10 cellular contexts compared by ENCODE assay signal in genomic region chr3:196202516-196202970, GRCh38. TPM values are rescaled to one million over a fixed set of nuclear protein-coding genes. Genes with fewer than 3 reads are reported as not detected.
DNase-seq lines count a peak whose midpoint lies in the region; ATAC-seq and TF ChIP-seq lines count a peak whose summit lies in the region.
"Had no signal": no experiment of that assay in that cellular context is flagged by ENCODE, and none has a peak within 500 bp of the region (broad histone marks: within the 10 kb centered on the region; RNA-seq: fewer than 3 reads in every experiment).

No MANE protein-coding gene starts in this region.

- H3K36me3 ChIP-seq in naive thymus-derived CD4-positive, alpha-beta T cell (ENCODE audit: control insufficient read depth in 2 of 3, insufficient read depth in 3 of 3, low read length in 3 of 3), result no peaks in the 10 kb centered on the region
- H3K36me3 ChIP-seq: adrenal gland had no signal

- peak; percentile 73 for DNase-seq in CD1c-positive myeloid dendritic cell (ENCODE audit: extremely low spot score)
- DNase-seq in chondrocyte (ENCODE audit: low spot score), result no peak
- DNase-seq in naive thymus-derived CD4-positive, alpha-beta T cell, result no peak
- DNase-seq in activated CD4-positive, alpha-beta memory T cell treated with anti-CD3 and anti-CD28 coated beads for 36 hours, result no peak
- no peak for DNase-seq in activated naive CD4-positive, alpha-beta T cell treated with anti-CD3 and anti-CD28 coated beads, Interleukin-2, amount 50 U/mL, for 16 hours
- DNase-seq: stimulated activated CD4-positive, alpha-beta T cell treated with anti-CD3 and anti-CD28 coated beads, Interleukin-15, amount 100 ng/mL, for 24 hours had no signal

- ATAC-seq in HG03354 (IDR thresholded peaks at IDR 0.05; ENCODE audit: poor library complexity, severe bottlenecking, unreplicated experiment) (peak; percentile 77), HG03045 (IDR thresholded peaks at IDR 0.05; ENCODE audit: unreplicated experiment) (no peak), GM18870 (IDR thresholded peaks at IDR 0.05; ENCODE audit: unreplicated experiment) (no peak)
- peak; percentile 70 for ATAC-seq in naive thymus-derived CD4-positive, alpha-beta T cell

- no peaks in the 10 kb centered on the region for H3K4me1 ChIP-seq in naive thymus-derived CD4-positive, alpha-beta T cell (ENCODE audit: control insufficient read depth in 2 of 2, insufficient read depth in 2 of 2, low read length in 2 of 2)

- H3K4me1 Mint-ChIP-seq in chondrocyte (ENCODE audit: low read depth), result peaks cover 8% of the 10 kb centered on the region
- H3K4me1 Mint-ChIP-seq in naive thymus-derived CD4-positive, alpha-beta T cell, result peaks cover 5 to 19% (median 9%) of the 10 kb centered on the region in 7 donors
- H3K4me1 Mint-ChIP-seq in activated CD4-positive, alpha-beta memory T cell treated with anti-CD3 and anti-CD28 coated beads for 36 hours (ENCODE audit: low read depth), result peaks cover 5% of the 10 kb centered on the region

- TF ChIP-seq CTCF in chondrocyte (IDR thresholded peaks at IDR 0.05), result no peak

- peaks cover 6% of the 10 kb centered on the region for H3K9me3 Mint-ChIP-seq in chondrocyte (ENCODE audit: low read depth)
- H3K9me3 Mint-ChIP-seq in naive thymus-derived CD4-positive, alpha-beta T cell, result no peaks in the 10 kb centered on the region
- H3K9me3 Mint-ChIP-seq in activated CD4-positive, alpha-beta memory T cell treated with anti-CD3 and anti-CD28 coated beads for 36 hours, result no peaks in the 10 kb centered on the region

- no peaks in the 10 kb centered on the region for H3K9me3 ChIP-seq in naive thymus-derived CD4-positive, alpha-beta T cell (ENCODE audit: control insufficient read depth in 2 of 3, low read length in 3 of 3)
- H3K9me3 ChIP-seq: adrenal gland had no signal

- no peaks in the 10 kb centered on the region for H3K27me3 ChIP-seq in naive thymus-derived CD4-positive, alpha-beta T cell (ENCODE audit: control insufficient read depth in 2 of 2, insufficient read depth in 2 of 2, low read length in 2 of 2)
- H3K27me3 ChIP-seq: adrenal gland had no signal

- no peak overlapping the region for H3K27ac ChIP-seq in naive thymus-derived CD4-positive, alpha-beta T cell (ENCODE audit: low read depth, low read length)

- no peaks in the 10 kb centered on the region for H3K36me3 Mint-ChIP-seq in chondrocyte (ENCODE audit: low read depth)
- H3K36me3 Mint-ChIP-seq in naive thymus-derived CD4-positive, alpha-beta T cell, result no peaks in the 10 kb centered on the region
- no peaks in the 10 kb centered on the region for H3K36me3 Mint-ChIP-seq in activated CD4-positive, alpha-beta memory T cell treated with anti-CD3 and anti-CD28 coated beads for 36 hours

- intact Hi-C loops in naive thymus-derived CD4-positive, alpha-beta T cell (cut with micrococcal nuclease), result loop anchor here in 1 of 2 donors (10.0 kb wide), 1 partner anchor 1438 kb away; no protein-coding TSS in a partner anchor
- intact Hi-C loops in activated CD4-positive, alpha-beta memory T cell treated with anti-CD3 and anti-CD28 coated beads for 36 hours (cut with micrococcal nuclease), result no loop called here

- peaks cover 8% of the 10 kb centered on the region for H3K27me3 Mint-ChIP-seq in chondrocyte (ENCODE audit: low read depth)
- peaks cover 0 to 35% (median 0%) of the 10 kb centered on the region in 5 donors for H3K27me3 Mint-ChIP-seq in naive thymus-derived CD4-positive, alpha-beta T cell
- peaks cover 1% of the 10 kb centered on the region for H3K27me3 Mint-ChIP-seq in activated CD4-positive, alpha-beta memory T cell treated with anti-CD3 and anti-CD28 coated beads for 36 hours

- no peak overlapping the region for H3K4me3 ChIP-seq in naive thymus-derived CD4-positive, alpha-beta T cell (ENCODE audit: low read length)
- H3K4me3 ChIP-seq: adrenal gland had no signal

- peak overlapping the region; percentile 69 for H3K27ac Mint-ChIP-seq in chondrocyte (ENCODE audit: unreplicated experiment)
- H3K27ac Mint-ChIP-seq in naive thymus-derived CD4-positive, alpha-beta T cell, result peak overlapping the region in 1 of 9 donors; percentile 92
- H3K27ac Mint-ChIP-seq in activated CD4-positive, alpha-beta memory T cell treated with anti-CD3 and anti-CD28 coated beads for 36 hours, result no peak overlapping the region

- POLR2A ChIA-PET in naive thymus-derived CD4-positive, alpha-beta T cell (lab: Charles Lee), result no interaction called here
- POLR2A ChIA-PET in activated CD4-positive, alpha-beta memory T cell treated with anti-CD3 and anti-CD28 coated beads for 36 hours (lab: Charles Lee), result no interaction called here

- no peak overlapping the region for H3K4me3 Mint-ChIP-seq in chondrocyte (ENCODE audit: unreplicated experiment)
- peak overlapping the region in 1 of 10 donors; percentile 40 for H3K4me3 Mint-ChIP-seq in naive thymus-derived CD4-positive, alpha-beta T cell
- H3K4me3 Mint-ChIP-seq in activated CD4-positive, alpha-beta memory T cell treated with anti-CD3 and anti-CD28 coated beads for 36 hours, result no peak overlapping the region

- CTCF ChIA-PET in naive thymus-derived CD4-positive, alpha-beta T cell (lab: Charles Lee), result interaction anchor here (19.6 kb wide), 1 partner anchor 129 kb away, joined by 209 read pairs; no protein-coding TSS in a partner anchor
- CTCF ChIA-PET in activated CD4-positive, alpha-beta memory T cell treated with anti-CD3 and anti-CD28 coated beads for 36 hours (lab: Charles Lee), result interaction anchor here (1.1 kb wide), 1 partner anchor 326 kb away, joined by 3 read pairs; no protein-coding TSS in a partner anchor

RNA-seq across cellular contexts. Expression of gene ZDHHC19, which starts 8.7 kb away (rescaled TPM):
- not detected in 3 replicates for total RNA-seq in chondrocyte
- total RNA-seq in naive thymus-derived CD4-positive, alpha-beta T cell, result under 1 TPM in 1 of 5 experiments, not detected in 4; 0.58 TPM
- polyA plus RNA-seq in naive thymus-derived CD4-positive, alpha-beta T cell, result not detected
- under 1 TPM in 1 of 2 experiments, not detected in 1; 0.36 TPM for total RNA-seq in activated CD4-positive, alpha-beta memory T cell treated with anti-CD3 and anti-CD28 coated beads for 36 hours

RNA-seq across cellular contexts. Expression of gene SLC51A, which starts 13.8 kb away (rescaled TPM):
- total RNA-seq in chondrocyte, result not detected in 3 replicates
- not detected for total RNA-seq in naive thymus-derived CD4-positive, alpha-beta T cell
- polyA plus RNA-seq in naive thymus-derived CD4-positive, alpha-beta T cell, result 1 to 10 TPM in 1 of 2 donors, under 1 TPM in 1; 0.39 to 1.4 TPM
- total RNA-seq in activated CD4-positive, alpha-beta memory T cell treated with anti-CD3 and anti-CD28 coated beads for 36 hours, result not detected

Comparison
In these comparisons a context has a peak if more than half of its experiments do, and no peak if none do; other contexts are left out.
1. ATAC-seq: peak in HG03354 (single experiment) and naive thymus-derived CD4-positive, alpha-beta T cell (single experiment); none in HG03045 (single experiment) and GM18870 (single experiment).